25 cellular contexts compared by ENCODE assay signal in genomic region chr12:107360472-107360871, GRCh38.
"Had no signal": no experiment of that assay in that cellular context is flagged by ENCODE, and none has a peak within 500 bp of the region (broad histone marks: within the 10 kb centered on the region; RNA-seq: fewer than 3 reads in every experiment).

No MANE protein-coding gene starts in this region.

- H3K9me3 ChIP-seq: ovary, prostate gland, stomach, thyroid gland, upper lobe of left lung, vagina had no signal

- DNase-seq: activated B cell treated with CpG ODN at 0.5 μM for 24 hours; activated CD4-positive, alpha-beta T cell treated with anti-CD3 and anti-CD28 coated beads for 48 hours; activated CD4-positive, alpha-beta T cell treated with anti-CD3 and anti-CD28 coated beads, Interleukin-2, amount 50 U/mL, for 48 hours; activated CD8-positive, alpha-beta memory T cell treated with anti-CD3 and anti-CD28 coated beads for 24 hours; activated effector memory CD4-positive, alpha-beta T cell treated with Interleukin-2 at 50 U/mL for 16 hours; activated naive CD4-positive, alpha-beta T cell treated with Interleukin-2 at 50 U/mL for 16 hours; anterior cingulate cortex; cortex of kidney; head of caudate nucleus; hippocampal formation; left ventricle myocardium superior; naive thymus-derived CD4-positive, alpha-beta T cell; ovary; stimulated activated CD4-positive, alpha-beta T cell treated with anti-CD3 and anti-CD28 coated beads, Interleukin-15, amount 100 ng/mL, for 24 hours; stimulated activated CD4-positive, alpha-beta T cell treated with anti-CD3 and anti-CD28 coated beads, Interleukin-2, amount 100 ng/mL, for 24 hours; stimulated activated naive B cell treated with anti-CD40 and anti-IgM and Interleukin-4, amounts not matched to agents 10 μg/mL and 1 μg/mL and 100 μg/mL, for 72 hours; stomach; T-helper 17 cell; T1000; thyroid gland; upper lobe of left lung had no signal

- H3K27me3 ChIP-seq: ovary, thyroid gland, upper lobe of left lung, vagina had no signal

- H3K4me3 ChIP-seq: cardiac muscle cell, gastroesophageal sphincter, ovary, prostate gland, stomach, thyroid gland, upper lobe of left lung, vagina had no signal

- H3K36me3 ChIP-seq: cardiac muscle cell, gastroesophageal sphincter, ovary, prostate gland, stomach, thyroid gland, upper lobe of left lung, vagina had no signal

- H3K4me1 ChIP-seq: gastroesophageal sphincter, prostate gland, stomach, upper lobe of left lung, vagina had no signal

- ATAC-seq: gastroesophageal sphincter; left ventricle myocardium superior; naive thymus-derived CD4-positive, alpha-beta T cell; stimulated activated naive B cell treated with anti-CD40 and anti-IgM and Interleukin-4, amounts not matched to agents 10 μg/mL and 1 μg/mL and 100 μg/mL, for 72 hours; T-helper 17 cell had no signal

- H3K27ac ChIP-seq: cardiac muscle cell, gastroesophageal sphincter, ovary, prostate gland, stomach, thyroid gland, upper lobe of left lung, vagina had no signal
